In genomic region chr2:128536925-128537620, GRCh38 we compare ENCODE assay signal across 10 cellular contexts.
DNase-seq lines count a peak whose midpoint lies in the region; ATAC-seq and TF ChIP-seq lines count a peak whose summit lies in the region.
"Had no signal": no experiment of that assay in that cellular context is flagged by ENCODE, and none has a peak within 500 bp of the region (broad histone marks: within the 10 kb centered on the region; RNA-seq: fewer than 3 reads in every experiment).

No MANE protein-coding gene starts in this region.

- DNase-seq in activated CD8-positive, alpha-beta T cell treated with anti-CD3 and anti-CD28 coated beads for 36 hours = peak; percentile 42
- no peak for DNase-seq in activated CD8-positive, alpha-beta T cell treated with anti-CD3 and anti-CD28 coated beads, Interleukin-2, amount 10 ng/mL, durations not matched to agents 7 days and 5 days
- DNase-seq in PC-9 (peak; percentile 35 to 91), fibroblast of peridontal ligament (ENCODE audit: extremely low read depth) (peak; percentile 94), body of pancreas (no peak), NCI-H1092 (lab: John Stamatoyannopoulos, UW) (no peak), LoVo (ENCODE audit: low spot score) (no peak)
- peak; percentile 41 for DNase-seq in stimulated activated CD8-positive, alpha-beta memory T cell treated with anti-CD3 and anti-CD28 coated beads, Interleukin-4, amount 100 ng/mL, for 48 hours
- DNase-seq: CD4-positive, CD25-positive, alpha-beta regulatory T cell; NCI-H2081 had no signal

- H3K27me3 ChIP-seq in PC-9 (ENCODE audit: insufficient read depth, low read depth) (no peaks in the 10 kb centered on the region), body of pancreas (no peaks in the 10 kb centered on the region)

- H3K36me3 Mint-ChIP-seq in activated CD8-positive, alpha-beta T cell treated with anti-CD3 and anti-CD28 coated beads for 36 hours (ENCODE audit: low read depth) = no peaks in the 10 kb centered on the region
- no peaks in the 10 kb centered on the region for H3K36me3 Mint-ChIP-seq in activated CD8-positive, alpha-beta T cell treated with anti-CD3 and anti-CD28 coated beads, Interleukin-2, amount 10 ng/mL, durations not matched to agents 7 days and 5 days (ENCODE audit: low read depth)
- H3K36me3 Mint-ChIP-seq: CD4-positive, CD25-positive, alpha-beta regulatory T cell had no signal

- ATAC-seq in activated CD8-positive, alpha-beta T cell treated with anti-CD3 and anti-CD28 coated beads for 36 hours = peak; percentile 88
- ATAC-seq in activated CD8-positive, alpha-beta T cell treated with anti-CD3 and anti-CD28 coated beads, Interleukin-2, amount 10 ng/mL, durations not matched to agents 7 days and 5 days = no peak
- ATAC-seq in body of pancreas = no peak

- no peaks in the 10 kb centered on the region for H3K9me3 Mint-ChIP-seq in activated CD8-positive, alpha-beta T cell treated with anti-CD3 and anti-CD28 coated beads for 36 hours
- H3K9me3 Mint-ChIP-seq in activated CD8-positive, alpha-beta T cell treated with anti-CD3 and anti-CD28 coated beads, Interleukin-2, amount 10 ng/mL, durations not matched to agents 7 days and 5 days (ENCODE audit: insufficient read depth) = no peaks in the 10 kb centered on the region
- H3K9me3 Mint-ChIP-seq: CD4-positive, CD25-positive, alpha-beta regulatory T cell had no signal

- H3K9me2 ChIP-seq in PC-9 (ENCODE audit: insufficient read depth) = no peaks in the 10 kb centered on the region

- H3K4me1 Mint-ChIP-seq in activated CD8-positive, alpha-beta T cell treated with anti-CD3 and anti-CD28 coated beads for 36 hours (ENCODE audit: low read depth) = no peaks in the 10 kb centered on the region
- no peaks in the 10 kb centered on the region for H3K4me1 Mint-ChIP-seq in activated CD8-positive, alpha-beta T cell treated with anti-CD3 and anti-CD28 coated beads, Interleukin-2, amount 10 ng/mL, durations not matched to agents 7 days and 5 days (ENCODE audit: low read depth)
- H3K4me1 Mint-ChIP-seq: CD4-positive, CD25-positive, alpha-beta regulatory T cell had no signal

- H3K27me3 Mint-ChIP-seq in activated CD8-positive, alpha-beta T cell treated with anti-CD3 and anti-CD28 coated beads for 36 hours = no peaks in the 10 kb centered on the region
- peaks cover 10% of the 10 kb centered on the region for H3K27me3 Mint-ChIP-seq in activated CD8-positive, alpha-beta T cell treated with anti-CD3 and anti-CD28 coated beads, Interleukin-2, amount 10 ng/mL, durations not matched to agents 7 days and 5 days (ENCODE audit: low read depth)

- peaks cover 26% of the 10 kb centered on the region for H3K4me1 ChIP-seq in PC-9 (replicated peaks; ENCODE audit: insufficient read depth)
- H3K4me1 ChIP-seq in body of pancreas = peaks cover 6% of the 10 kb centered on the region

- no peak overlapping the region for H3K4me3 ChIP-seq in PC-9
- H3K4me3 ChIP-seq in body of pancreas = no peak overlapping the region

- no peak for TF ChIP-seq POLR2A in body of pancreas (IDR thresholded peaks at IDR 0.05)

- H3K4me3 Mint-ChIP-seq in activated CD8-positive, alpha-beta T cell treated with anti-CD3 and anti-CD28 coated beads for 36 hours = no peak overlapping the region
- H3K4me3 Mint-ChIP-seq in activated CD8-positive, alpha-beta T cell treated with anti-CD3 and anti-CD28 coated beads, Interleukin-2, amount 10 ng/mL, durations not matched to agents 7 days and 5 days = no peak overlapping the region
- H3K4me3 Mint-ChIP-seq: CD4-positive, CD25-positive, alpha-beta regulatory T cell had no signal

- CTCF ChIA-PET in activated CD8-positive, alpha-beta T cell treated with anti-CD3 and anti-CD28 coated beads for 36 hours (lab: Charles Lee) = no interaction called here
- CTCF ChIA-PET in activated CD8-positive, alpha-beta T cell treated with anti-CD3 and anti-CD28 coated beads, Interleukin-2, amount 10 ng/mL, durations not matched to agents 7 days and 5 days (lab: Charles Lee) = no interaction called here
- CTCF ChIA-PET in PC-9 (lab: Charles Lee) = no interaction called here

- no peak overlapping the region for H3K27ac Mint-ChIP-seq in activated CD8-positive, alpha-beta T cell treated with anti-CD3 and anti-CD28 coated beads for 36 hours
- H3K27ac Mint-ChIP-seq in activated CD8-positive, alpha-beta T cell treated with anti-CD3 and anti-CD28 coated beads, Interleukin-2, amount 10 ng/mL, durations not matched to agents 7 days and 5 days = no peak overlapping the region
- H3K27ac Mint-ChIP-seq: CD4-positive, CD25-positive, alpha-beta regulatory T cell had no signal

- intact Hi-C loops in activated CD8-positive, alpha-beta T cell treated with anti-CD3 and anti-CD28 coated beads for 36 hours (cut with micrococcal nuclease) = no loop called here
- intact Hi-C loops in PC-9 (cut with micrococcal nuclease; ENCODE audit: unreplicated experiment) (no loop called here), body of pancreas (cut with DNase I) (no loop called here)

- POLR2A ChIA-PET in activated CD8-positive, alpha-beta T cell treated with anti-CD3 and anti-CD28 coated beads for 36 hours (lab: Charles Lee) = no interaction called here
- POLR2A ChIA-PET in activated CD8-positive, alpha-beta T cell treated with anti-CD3 and anti-CD28 coated beads, Interleukin-2, amount 10 ng/mL, durations not matched to agents 7 days and 5 days (lab: Charles Lee) = no interaction called here
- POLR2A ChIA-PET in PC-9 (lab: Charles Lee; ENCODE audit: unreplicated experiment) = interaction anchor here (0.7 kb wide), 1 partner anchor 32 kb away, joined by 6 read pairs; no protein-coding TSS in a partner anchor

- no peaks in the 10 kb centered on the region for H4K20me1 ChIP-seq in PC-9 (ENCODE audit: insufficient read depth)

- H3K27ac ChIP-seq in PC-9 = peak overlapping the region; percentile 62
- H3K27ac ChIP-seq in body of pancreas = no peak overlapping the region

- no TSS peak for BruUV-seq in PC-9 (replicated peaks; lab: Mats Ljungman, UMichigan)

- H3K4me2 ChIP-seq in PC-9 = peak overlapping the region; percentile 37

- H3K79me2 ChIP-seq in PC-9 (ENCODE audit: low read depth) = no peaks in the 10 kb centered on the region

- H3K36me3 ChIP-seq in PC-9 (ENCODE audit: low read depth) (no peaks in the 10 kb centered on the region), body of pancreas (replicated peaks in 1 of 2; ENCODE audit: insufficient read depth in 1 of 2, low read depth in 2 of 2) (no peaks in the 10 kb centered on the region)

- 79 to 80% methylated on average over 14 of the region's 14 CpGs for WGBS in body of pancreas, 2 donors

- H3K9me3 ChIP-seq in PC-9 (ENCODE audit: insufficient read depth, low read depth) (0 out of 2 replicates have a peak, but pooled peaks cover 3% of the 10 kb centered on the region), body of pancreas (no peaks in the 10 kb centered on the region)

- no peak for TF ChIP-seq CTCF in activated CD8-positive, alpha-beta T cell treated with anti-CD3 and anti-CD28 coated beads for 36 hours (IDR thresholded peaks at IDR 0.05)
- TF ChIP-seq CTCF in PC-9 (conservative IDR thresholded peaks at IDR 0.05) (no peak), body of pancreas (IDR thresholded peaks at IDR 0.05) (no peak)

- H2AFZ ChIP-seq in PC-9 = peak overlapping the region; percentile 8; the same call in 1 of the 2 replicates

- peaks cover 19% of the 10 kb centered on the region; the same call in 1 of the 2 replicates for H3F3A ChIP-seq in PC-9 (ENCODE audit: insufficient read depth, low read depth)

Comparison
In these comparisons a context has a peak if more than half of its experiments do, and no peak if none do; other contexts are left out.
1. DNase-seq: peak in activated CD8-positive, alpha-beta T cell treated with anti-CD3 and anti-CD28 coated beads for 36 hours (single experiment), PC-9 (2 of 2), fibroblast of peridontal ligament (single experiment) and stimulated activated CD8-positive, alpha-beta memory T cell treated with anti-CD3 and anti-CD28 coated beads, Interleukin-4, amount 100 ng/mL, for 48 hours (single experiment); none in activated CD8-positive, alpha-beta T cell treated with anti-CD3 and anti-CD28 coated beads, Interleukin-2, amount 10 ng/mL, durations not matched to agents 7 days and 5 days (single experiment), body of pancreas (0 of 4), NCI-H1092 (single experiment) and LoVo (single experiment).